ENCODE assay signal across 7 cellular contexts in genomic region chr9:82780017-82780416, GRCh38.
"Had no signal": no experiment of that assay in that cellular context is flagged by ENCODE, and none has a peak within 500 bp of the region (broad histone marks: within the 10 kb centered on the region; RNA-seq: fewer than 3 reads in every experiment).

No MANE protein-coding gene starts in this region.

- H3K9ac ChIP-seq: KMS-11 had no signal

- H3K4me2 ChIP-seq: KMS-11 had no signal

- FAIRE-seq: HTR-8/SVneo, K562 had no signal

- DNase-seq: IMR-90, KBM-7, KG1 had no signal

- H3K27ac ChIP-seq: HL-60, KMS-11 had no signal

- H3K4me3 ChIP-seq: K562 had no signal

- ATAC-seq: K562 had no signal
